Comparison of ENCODE assay signal across 25 cellular contexts in genomic region chr4:73912191-73912590, GRCh38. TPM values are rescaled to one million over a fixed set of nuclear protein-coding genes. Genes with fewer than 3 reads are reported as not detected.
"Had no signal": no experiment of that assay in that cellular context is flagged by ENCODE, and none has a peak within 500 bp of the region (broad histone marks: within the 10 kb centered on the region; RNA-seq: fewer than 3 reads in every experiment).

No MANE protein-coding gene starts in this region.

- H3K36me3 ChIP-seq: MG63, SJSA1 had no signal

- ATAC-seq: HepG2 had no signal

- H3K27me3 ChIP-seq: MG63 had no signal

- H3K4me3 ChIP-seq: MG63, SJSA1, SK-N-MC had no signal

- DNase-seq: IMR-90, Karpas-422, KG1, MG63, NCI-H1092, NCI-H1105 treated with DMSO at 0.1 percent for 48 hours, NCI-H1417 treated with DMSO at 0.1 percent for 48 hours, NCI-H146, NCI-H1694 treated with DMSO at 0.1 percent for 48 hours, NCI-H1930, NCI-H2081, NCI-H2171, NCI-H226, NCI-H446, NCI-H510A, NCI-H524 treated with DMSO at 0.1 percent for 48 hours, NCI-H69, NCI-H774, Right ventricle myocardium superior, RPMI8226, SIG-M5 had no signal

- H3K9me3 ChIP-seq: MG63, SJSA1 had no signal

- H3K27ac ChIP-seq: SJSA1, SK-N-MC had no signal

RNA-seq across cellular contexts. Expression of gene CXCL1, which starts 43.0 kb away (rescaled TPM):
- total RNA-seq: HT1080, IMR-90 had no signal
- polyA plus RNA-seq: HepG2 had no signal

RNA-seq across cellular contexts. Expression of gene PF4V1, which starts 59.1 kb away (rescaled TPM):
- total RNA-seq: HepG2, HT1080, IMR-90, Right ventricle myocardium superior, SJSA1 had no signal
- polyA plus RNA-seq: HepG2, IMR-90 had no signal
